Comparison of ENCODE assay signal across 23 cellular contexts in the genomic region with DNA sequence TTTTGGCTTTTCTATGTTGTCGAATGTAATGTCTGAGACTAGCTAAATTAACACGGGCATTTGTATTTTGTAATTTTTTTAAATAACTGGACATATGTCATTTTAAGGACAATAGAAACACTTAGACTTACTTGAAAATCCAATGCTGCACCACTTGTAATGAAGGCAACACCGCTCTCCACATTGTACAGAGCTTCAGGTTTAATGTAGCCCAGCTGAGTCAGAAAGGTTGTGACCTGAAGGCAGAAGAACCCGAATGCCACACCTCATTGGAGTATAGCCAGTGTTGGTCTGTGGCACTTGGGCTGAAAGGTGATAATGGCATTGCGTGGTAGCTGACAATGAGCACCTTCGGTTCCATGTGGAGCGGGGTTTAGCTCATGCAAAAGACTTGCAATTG.
DNase-seq lines count a peak whose midpoint lies in the region; ATAC-seq, FAIRE-seq and TF ChIP-seq lines count a peak whose summit lies in the region.
"Had no signal": no experiment of that assay in that cellular context is flagged by ENCODE, and none has a peak within 500 bp of the region (broad histone marks: within the 10 kb centered on the region; RNA-seq: fewer than 3 reads in every experiment).

No MANE protein-coding gene starts in this region.

- H4K20me1 ChIP-seq in IMR-90 (ENCODE audit: insufficient read depth, low read length) = no peaks in the 10 kb centered on the region
- no peaks in the 10 kb centered on the region for H4K20me1 ChIP-seq in H1 (replicated peaks in 1 of 2; ENCODE audit: control insufficient read depth in 1 of 2, insufficient read depth in 2 of 2, low read length in 2 of 2)
- H4K20me1 ChIP-seq: BLaER1 treated with 17β-estradiol and CSF1 and Interleukin-3, amounts not matched to agents 10 nM and 100 nM had no signal

- no peak overlapping the region for H3K23ac ChIP-seq in IMR-90 (ENCODE audit: low read depth, low read length)
- no peak overlapping the region for H3K23ac ChIP-seq in H1 (ENCODE audit: insufficient read length)

- H3K4me3 Mint-ChIP-seq in Caco-2 (ENCODE audit: unreplicated experiment) = no peak overlapping the region
- H3K4me3 Mint-ChIP-seq in naive thymus-derived CD4-positive, alpha-beta T cell = no peak overlapping the region
- H3K4me3 Mint-ChIP-seq: CD14-positive monocyte; CD4-positive, alpha-beta T cell; CD8-positive, alpha-beta memory T cell; H9 had no signal

- intact Hi-C loops in Caco-2 (cut with micrococcal nuclease; ENCODE audit: unreplicated experiment) = no loop called here
- intact Hi-C loops in IMR-90 (cut with micrococcal nuclease) = no loop called here
- intact Hi-C loops in naive thymus-derived CD4-positive, alpha-beta T cell (cut with micrococcal nuclease) = no loop called here
- intact Hi-C loops in cardiac septum (cut with DNase I) = no loop called here

- H2AK5ac ChIP-seq in IMR-90 (ENCODE audit: low read depth, low read length) (no peak overlapping the region), H1 (ENCODE audit: low read depth, low read length) (0 out of 2 replicates have a peak overlapping the region, but pooled peaks have one; percentile 15)

- no peaks in the 10 kb centered on the region for H3K27me3 ChIP-seq in Caco-2 (replicated peaks; ENCODE audit: control insufficient read depth, insufficient read depth, low read length)
- no peaks in the 10 kb centered on the region for H3K27me3 ChIP-seq in IMR-90 (ENCODE audit: control insufficient read depth, insufficient read depth, low read length)
- no peaks in the 10 kb centered on the region for H3K27me3 ChIP-seq in H1 (replicated peaks in 1 of 4; ENCODE audit: control insufficient read depth in 3 of 4, extremely low read depth in 1 of 4, insufficient read depth in 3 of 4, low read length in 3 of 4)
- no peaks in the 10 kb centered on the region for H3K27me3 ChIP-seq in naive thymus-derived CD4-positive, alpha-beta T cell (ENCODE audit: control insufficient read depth in 2 of 2, insufficient read depth in 2 of 2, low read length in 2 of 2)
- H3K27me3 ChIP-seq: BE2C; BLaER1 treated with 17β-estradiol and CSF1 and Interleukin-3, amounts not matched to agents 10 nM and 100 nM had no signal

- no peak overlapping the region for H3K27ac Mint-ChIP-seq in Caco-2 (ENCODE audit: unreplicated experiment)
- H3K27ac Mint-ChIP-seq in naive thymus-derived CD4-positive, alpha-beta T cell = no peak overlapping the region
- H3K27ac Mint-ChIP-seq: CD14-positive monocyte; CD4-positive, alpha-beta T cell; CD8-positive, alpha-beta memory T cell; H9 had no signal

- CTCF ChIA-PET in Caco-2 (lab: Charles Lee) = no interaction called here
- CTCF ChIA-PET in IMR-90 (lab: Yijun Ruan, JAX) = interaction anchor here (0.6 kb wide), 1 partner anchor 308 kb away, joined by 4 read pairs; no protein-coding TSS in a partner anchor
- CTCF ChIA-PET in H1 (lab: Charles Lee; ENCODE audit: partially characterized antibody) = interaction anchor here (0.6 kb wide), 1 partner anchor 298 kb away, joined by 3 read pairs; no protein-coding TSS in a partner anchor
- CTCF ChIA-PET in naive thymus-derived CD4-positive, alpha-beta T cell (lab: Charles Lee) = no interaction called here

- no peak overlapping the region for H2BK120ac ChIP-seq in IMR-90 (ENCODE audit: low read depth, low read length)
- H2BK120ac ChIP-seq in H1 (replicated peaks; ENCODE audit: low read depth, low read length) = no peak overlapping the region

- H3K27me3 Mint-ChIP-seq in Caco-2 (ENCODE audit: insufficient read depth, unreplicated experiment) = no peaks in the 10 kb centered on the region
- peaks cover 0 to 4% (median 0%) of the 10 kb centered on the region in 5 donors for H3K27me3 Mint-ChIP-seq in naive thymus-derived CD4-positive, alpha-beta T cell
- H3K27me3 Mint-ChIP-seq: CD4-positive, alpha-beta T cell; CD8-positive, alpha-beta memory T cell had no signal

- H3K4me1 ChIP-seq in Caco-2 (no peaks in the 10 kb centered on the region), IMR-90 (ENCODE audit: control insufficient read depth, insufficient read depth, low read length) (peaks cover 3% of the 10 kb centered on the region; the same call in 1 of the 2 replicates), H1 (replicated peaks in 1 of 4; ENCODE audit: control insufficient read depth in 3 of 4, insufficient read depth in 4 of 4, low read length in 3 of 4) (no peaks in the 10 kb centered on the region; a peak in 1 of 7 replicates)
- no peaks in the 10 kb centered on the region for H3K4me1 ChIP-seq in naive thymus-derived CD4-positive, alpha-beta T cell (ENCODE audit: control insufficient read depth in 2 of 2, insufficient read depth in 2 of 2, low read length in 2 of 2)
- H3K4me1 ChIP-seq: A549, BE2C had no signal

- WGBS in IMR-90 (ENCODE audit: extremely low coverage in 2 of 2, insufficient read length in 1 of 2), 2 experiments = 95% methylated on average over 3 of the region's 7 CpGs; no CpG with 5 or more reads in 1 of the 2 experiments
- WGBS in H1 (ENCODE audit: extremely low coverage in 1 of 2, insufficient coverage in 1 of 2, insufficient read length in 1 of 2, insufficient replicate concordance in 2 of 2, low coverage in 1 of 2, low lambda C conversion rate in 2 of 2, missing lambda C conversion rate in 1 of 2), 2 experiments = 95% methylated on average over 7 of the region's 7 CpGs; no CpG with 5 or more reads in 1 of the 2 experiments

- no peak overlapping the region for H2BK12ac ChIP-seq in H1 (ENCODE audit: low read depth, low read length)

- H3K9me1 ChIP-seq in IMR-90 (ENCODE audit: insufficient read depth, low read length) = peaks cover 11% of the 10 kb centered on the region

- H2BK15ac ChIP-seq in IMR-90 (ENCODE audit: low read depth, low read length) = no peak overlapping the region
- no peak overlapping the region for H2BK15ac ChIP-seq in H1 (ENCODE audit: low read length)

- H3K4me2 ChIP-seq in IMR-90 (ENCODE audit: low read depth, low read length) = no peak overlapping the region
- no peak overlapping the region for H3K4me2 ChIP-seq in H1 (ENCODE audit: insufficient read depth in 1 of 2, low read depth in 2 of 2, low read length in 2 of 2)
- H3K4me2 ChIP-seq: A549; BLaER1 treated with 17β-estradiol and CSF1 and Interleukin-3, amounts not matched to agents 10 nM and 100 nM had no signal

- ATAC-seq in IMR-90 (ENCODE audit: low read depth) (no peak), esophagus mucosa (peak; percentile 88)
- no peak for ATAC-seq in naive thymus-derived CD4-positive, alpha-beta T cell
- ATAC-seq: A549, HCT116 had no signal

- H3K79me2 ChIP-seq in H1 (ENCODE audit: control insufficient read depth in 1 of 2, insufficient read depth in 2 of 2, low read length in 2 of 2) = no peaks in the 10 kb centered on the region

- no peaks in the 10 kb centered on the region for H3K9me3 Mint-ChIP-seq in Caco-2 (ENCODE audit: unreplicated experiment)
- peaks cover 0 to 8% (median 0%) of the 10 kb centered on the region in 11 donors for H3K9me3 Mint-ChIP-seq in naive thymus-derived CD4-positive, alpha-beta T cell
- H3K9me3 Mint-ChIP-seq: H9 had no signal

- H2AFZ ChIP-seq in IMR-90 (replicated peaks; ENCODE audit: low read length, poor library complexity) = peak overlapping the region; percentile 21
- H2AFZ ChIP-seq in H1 (ENCODE audit: low read length) = no peak overlapping the region

- H3K9ac ChIP-seq in IMR-90 (ENCODE audit: low read depth, low read length) (no peak overlapping the region), H1 (replicated peaks in 1 of 4; ENCODE audit: extremely low read depth in 1 of 4, low read depth in 3 of 4, low read length in 3 of 4) (no peak overlapping the region)
- H3K9ac ChIP-seq: BLaER1 treated with 17β-estradiol and CSF1 and Interleukin-3, amounts not matched to agents 10 nM and 100 nM had no signal

- H3K79me1 ChIP-seq in IMR-90 (ENCODE audit: low read depth in 1 of 2, low read length in 2 of 2) (peaks cover 35 to 45% of the 10 kb centered on the region in 2 experiments), H1 (ENCODE audit: low read depth, low read length) (no peaks in the 10 kb centered on the region)

- no peak overlapping the region for H2BK20ac ChIP-seq in IMR-90 (ENCODE audit: low read depth, low read length)
- H2BK20ac ChIP-seq in H1 (ENCODE audit: low read length) = no peak overlapping the region

- peaks cover 7% of the 10 kb centered on the region for H3K4me1 Mint-ChIP-seq in Caco-2 (ENCODE audit: low read depth, unreplicated experiment)
- H3K4me1 Mint-ChIP-seq in naive thymus-derived CD4-positive, alpha-beta T cell = peaks cover 0 to 4% (median 0%) of the 10 kb centered on the region in 7 donors

- H2BK5ac ChIP-seq in IMR-90 (ENCODE audit: low read depth, low read length, poor library complexity, severe bottlenecking) (no peak overlapping the region), H1 (ENCODE audit: low read depth, low read length) (no peak overlapping the region)

- H3K9me3 ChIP-seq in Caco-2 = no peaks in the 10 kb centered on the region
- H3K9me3 ChIP-seq in IMR-90 (ENCODE audit: control insufficient read depth, insufficient read depth, low read length) = no peaks in the 10 kb centered on the region
- no peaks in the 10 kb centered on the region for H3K9me3 ChIP-seq in H1 (ENCODE audit: insufficient read depth in 2 of 2, low read depth in 1 of 2, low read length in 1 of 2)
- H3K9me3 ChIP-seq in naive thymus-derived CD4-positive, alpha-beta T cell (ENCODE audit: control insufficient read depth in 2 of 3, low read length in 3 of 3) = no peaks in the 10 kb centered on the region
- H3K9me3 ChIP-seq: A549; BE2C; BLaER1 treated with 17β-estradiol and CSF1 and Interleukin-3, amounts not matched to agents 10 nM and 100 nM had no signal

- no peak for TF ChIP-seq POLR2A in IMR-90 (IDR thresholded peaks at IDR 0.05; ENCODE audit: low read depth, low read length)
- no peak for TF ChIP-seq POLR2A in H1 (IDR thresholded peaks at IDR 0.05; ENCODE audit: control extremely low read depth in 1 of 2, low read depth in 2 of 2, low read length in 2 of 2)
- no peak for TF ChIP-seq POLR2A in H54 (IDR thresholded peaks at IDR 0.05; ENCODE audit: low read depth, low read length)

- H3K14ac ChIP-seq in IMR-90 (replicated peaks; ENCODE audit: low read depth, low read length) (no peak overlapping the region), H1 (ENCODE audit: insufficient read length) (no peak overlapping the region)

- H3K18ac ChIP-seq in IMR-90 (ENCODE audit: low read depth, low read length) (no peak overlapping the region), H1 (ENCODE audit: extremely low read depth, low read length) (no peak overlapping the region)

- H4K91ac ChIP-seq in IMR-90 (ENCODE audit: insufficient read depth, low read depth, low read length) = no peak overlapping the region
- H4K91ac ChIP-seq in H1 (replicated peaks; ENCODE audit: insufficient read length, low read length) = no peak overlapping the region

- no peak overlapping the region for H3K4ac ChIP-seq in IMR-90 (ENCODE audit: low read depth, low read length)
- H3K4ac ChIP-seq in H1 (replicated peaks; ENCODE audit: insufficient read length, low read depth, low read length) = no peak overlapping the region

- H2AK9ac ChIP-seq in IMR-90 (replicated peaks; ENCODE audit: low read depth, low read length, poor library complexity) = peak overlapping the region; percentile 55

- DNase-seq in Caco-2 (no peak), IMR-90 (no peak), H1 (ENCODE audit: low read depth in 1 of 2, low spot score in 2 of 2) (no peak), H54 (ENCODE audit: insufficient read length, low spot score) (no peak), cardiac septum (ENCODE audit: low spot score) (no peak)
- DNase-seq in naive thymus-derived CD4-positive, alpha-beta T cell = no peak
- DNase-seq: 8988T; ACHN; AML-193; BE2C; CD4-positive, alpha-beta T cell; CD8-positive, alpha-beta memory T cell; DMS153; DND-41; GOT3; H9 had no signal

- peaks cover 19% of the 10 kb centered on the region for H3K36me3 Mint-ChIP-seq in Caco-2 (ENCODE audit: insufficient read depth, unreplicated experiment)
- H3K36me3 Mint-ChIP-seq in naive thymus-derived CD4-positive, alpha-beta T cell = peaks cover 0 to 16% (median 6%) of the 10 kb centered on the region in 5 donors
- H3K36me3 Mint-ChIP-seq: CD14-positive monocyte had no signal

- H3K36me3 ChIP-seq in Caco-2 (ENCODE audit: control insufficient read depth, insufficient read depth, low read length) (no peaks in the 10 kb centered on the region), IMR-90 (ENCODE audit: control insufficient read depth, insufficient read depth, low read length) (peaks cover 36% of the 10 kb centered on the region), H1 (ENCODE audit: control insufficient read depth in 2 of 4, insufficient read depth in 4 of 4, low read length in 3 of 4) (no peaks in the 10 kb centered on the region)
- H3K36me3 ChIP-seq in naive thymus-derived CD4-positive, alpha-beta T cell (ENCODE audit: control insufficient read depth in 2 of 3, insufficient read depth in 3 of 3, low read length in 3 of 3) = no peaks in the 10 kb centered on the region

- no peak overlapping the region for H4K5ac ChIP-seq in IMR-90 (ENCODE audit: low read depth, low read length)
- H4K5ac ChIP-seq in H1 (ENCODE audit: insufficient read length, low read depth, low read length) = no peak overlapping the region

- dilution Hi-C loops in IMR-90 (cut with HindIII; ENCODE audit: low sequenced_read_pairs, unreplicated experiment) = no loop called here

- H3K27ac ChIP-seq in IMR-90 (ENCODE audit: insufficient read depth, low read length) (no peak overlapping the region), H1 (ENCODE audit: low read depth, low read length) (no peak overlapping the region)
- no peak overlapping the region for H3K27ac ChIP-seq in naive thymus-derived CD4-positive, alpha-beta T cell (ENCODE audit: low read depth, low read length)
- H3K27ac ChIP-seq: A549; BLaER1 treated with 17β-estradiol and CSF1 and Interleukin-3, amounts not matched to agents 10 nM and 100 nM had no signal

- H3K23me2 ChIP-seq in H1 (ENCODE audit: low read depth, low read length) = no peaks in the 10 kb centered on the region

- no peak for TF ChIP-seq EP300 in H1 (IDR thresholded peaks at IDR 0.05; ENCODE audit: borderline replicate concordance in 1 of 2, low read depth in 2 of 2, low read length in 2 of 2)

- H3K56ac ChIP-seq in IMR-90 (ENCODE audit: extremely low read depth, insufficient read depth, low read length) (no peak overlapping the region), H1 (replicated peaks; ENCODE audit: insufficient read length, low read depth, low read length) (no peak overlapping the region)

- TF ChIP-seq CTCF in Caco-2 (IDR thresholded peaks at IDR 0.05; ENCODE audit: insufficient read depth in 1 of 2, low read depth in 1 of 2, low read length in 1 of 2, severe bottlenecking in 1 of 2, unreplicated experiment in 1 of 2) = no peak
- no peak for TF ChIP-seq CTCF in IMR-90 (conservative IDR thresholded peaks at IDR 0.05; ENCODE audit: low read depth, low read length)
- no peak for TF ChIP-seq CTCF in H1 (IDR thresholded peaks at IDR 0.05; ENCODE audit: control extremely low read depth in 1 of 3, insufficient read depth in 1 of 3, low read depth in 1 of 3, low read length in 3 of 3)

- in situ Hi-C loops in IMR-90 (cut with MboI; ENCODE audit: low sequenced_read_pairs) = no loop called here

- BruUV-seq in Caco-2 (replicated peaks; lab: Mats Ljungman, UMichigan) = TSS peak; percentile 12
- BruUV-seq in IMR-90 (replicated peaks; lab: Mats Ljungman, UMichigan) = no TSS peak

- POLR2A ChIA-PET in Caco-2 (lab: Charles Lee) = interaction anchor here (0.5 kb wide), 1 partner anchor 202 kb away, joined by 4 read pairs; no protein-coding TSS in a partner anchor
- POLR2A ChIA-PET in IMR-90 (lab: Charles Lee; ENCODE audit: unreplicated experiment) = no interaction called here
- POLR2A ChIA-PET in H1 (lab: Charles Lee; ENCODE audit: partially characterized antibody) = interaction anchor here (1.3 kb wide), 1 partner anchor 8 kb away, joined by 3 read pairs; no protein-coding TSS in a partner anchor
- POLR2A ChIA-PET in naive thymus-derived CD4-positive, alpha-beta T cell (lab: Charles Lee) = no interaction called here

- no peak for TF ChIP-seq RAD21 in IMR-90 (IDR thresholded peaks at IDR 0.05; ENCODE audit: low read length)
- no peak for TF ChIP-seq RAD21 in H1 (IDR thresholded peaks at IDR 0.05 in 1 of 2, conservative IDR thresholded peaks at IDR 0.05 in 1 of 2; ENCODE audit: low read depth in 2 of 2, low read length in 2 of 2)

- no peak overlapping the region for H3K4me3 ChIP-seq in Caco-2 (ENCODE audit: low read depth, low read length)
- no peak overlapping the region for H3K4me3 ChIP-seq in IMR-90 (ENCODE audit: insufficient read depth, low read depth, low read length)
- no peak overlapping the region for H3K4me3 ChIP-seq in H1 (ENCODE audit: extremely low read depth in 1 of 4, insufficient read depth in 2 of 4, low read depth in 3 of 4, low read length in 4 of 4)
- H3K4me3 ChIP-seq in naive thymus-derived CD4-positive, alpha-beta T cell (ENCODE audit: low read length) = no peak overlapping the region
- H3K4me3 ChIP-seq: A549; BLaER1 treated with 17β-estradiol and CSF1 and Interleukin-3, amounts not matched to agents 10 nM and 100 nM had no signal

- no peak for FAIRE-seq in H1 (lab: Jason Lieb, UNC)
- FAIRE-seq in H54 (lab: Jason Lieb, UNC) = no peak
- FAIRE-seq: A549, G401.6, GM12892 had no signal

- H4K8ac ChIP-seq in IMR-90 (ENCODE audit: low read depth in 2 of 2, low read length in 2 of 2) (no peak overlapping the region), H1 (ENCODE audit: extremely low read depth, insufficient read depth, low read length) (no peak overlapping the region)

Comparison
In these comparisons a context has a peak if more than half of its experiments do, and no peak if none do; other contexts are left out.
1. CTCF ChIA-PET loops: an anchor here in IMR-90 (0.6 kb wide) and H1 (0.6 kb wide); none called in Caco-2 and naive thymus-derived CD4-positive, alpha-beta T cell.
2. POLR2A ChIA-PET loops: an anchor here in Caco-2 (0.5 kb wide) and H1 (1.3 kb wide); none called in IMR-90 and naive thymus-derived CD4-positive, alpha-beta T cell.